Comparison of ENCODE assay signal across 2 cellular contexts in the genomic region with DNA sequence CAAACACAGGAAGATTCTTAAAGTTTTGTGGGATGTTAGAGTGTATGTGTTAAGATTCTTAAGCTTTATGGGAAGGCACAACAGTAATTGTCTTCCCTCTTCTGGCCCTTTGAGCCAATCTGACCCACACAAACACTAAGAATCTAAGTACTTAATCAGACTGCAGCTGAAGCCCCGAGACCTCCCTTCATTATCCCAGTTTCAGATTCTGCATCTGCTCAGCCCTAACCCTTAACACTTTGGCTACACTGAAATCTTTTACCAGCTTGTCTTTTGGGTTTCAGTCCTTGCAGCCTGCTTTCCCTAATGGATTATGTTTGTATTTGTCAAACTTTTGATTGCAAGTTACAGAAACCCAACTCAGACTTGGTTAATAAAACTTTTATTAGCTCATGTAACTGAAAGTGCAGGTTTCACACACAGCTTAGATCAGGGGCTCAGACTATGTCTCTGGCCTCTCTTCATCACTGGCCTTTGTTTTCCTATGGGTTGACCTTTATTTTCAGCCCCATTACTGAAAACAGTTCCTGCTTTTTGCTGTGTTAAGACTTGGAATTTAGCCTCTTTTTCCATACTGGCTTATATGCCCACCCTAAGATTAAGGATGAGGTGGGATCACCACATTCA.
TF ChIP-seq lines count a peak whose summit lies in the region.

No MANE protein-coding gene starts in this region.

TF ChIP-seq in GM23338, 12 proteins besides CTCF, POLR2A, EP300 and RAD21 (continued from another document):
- TF ChIP-seq, protein P1, sequence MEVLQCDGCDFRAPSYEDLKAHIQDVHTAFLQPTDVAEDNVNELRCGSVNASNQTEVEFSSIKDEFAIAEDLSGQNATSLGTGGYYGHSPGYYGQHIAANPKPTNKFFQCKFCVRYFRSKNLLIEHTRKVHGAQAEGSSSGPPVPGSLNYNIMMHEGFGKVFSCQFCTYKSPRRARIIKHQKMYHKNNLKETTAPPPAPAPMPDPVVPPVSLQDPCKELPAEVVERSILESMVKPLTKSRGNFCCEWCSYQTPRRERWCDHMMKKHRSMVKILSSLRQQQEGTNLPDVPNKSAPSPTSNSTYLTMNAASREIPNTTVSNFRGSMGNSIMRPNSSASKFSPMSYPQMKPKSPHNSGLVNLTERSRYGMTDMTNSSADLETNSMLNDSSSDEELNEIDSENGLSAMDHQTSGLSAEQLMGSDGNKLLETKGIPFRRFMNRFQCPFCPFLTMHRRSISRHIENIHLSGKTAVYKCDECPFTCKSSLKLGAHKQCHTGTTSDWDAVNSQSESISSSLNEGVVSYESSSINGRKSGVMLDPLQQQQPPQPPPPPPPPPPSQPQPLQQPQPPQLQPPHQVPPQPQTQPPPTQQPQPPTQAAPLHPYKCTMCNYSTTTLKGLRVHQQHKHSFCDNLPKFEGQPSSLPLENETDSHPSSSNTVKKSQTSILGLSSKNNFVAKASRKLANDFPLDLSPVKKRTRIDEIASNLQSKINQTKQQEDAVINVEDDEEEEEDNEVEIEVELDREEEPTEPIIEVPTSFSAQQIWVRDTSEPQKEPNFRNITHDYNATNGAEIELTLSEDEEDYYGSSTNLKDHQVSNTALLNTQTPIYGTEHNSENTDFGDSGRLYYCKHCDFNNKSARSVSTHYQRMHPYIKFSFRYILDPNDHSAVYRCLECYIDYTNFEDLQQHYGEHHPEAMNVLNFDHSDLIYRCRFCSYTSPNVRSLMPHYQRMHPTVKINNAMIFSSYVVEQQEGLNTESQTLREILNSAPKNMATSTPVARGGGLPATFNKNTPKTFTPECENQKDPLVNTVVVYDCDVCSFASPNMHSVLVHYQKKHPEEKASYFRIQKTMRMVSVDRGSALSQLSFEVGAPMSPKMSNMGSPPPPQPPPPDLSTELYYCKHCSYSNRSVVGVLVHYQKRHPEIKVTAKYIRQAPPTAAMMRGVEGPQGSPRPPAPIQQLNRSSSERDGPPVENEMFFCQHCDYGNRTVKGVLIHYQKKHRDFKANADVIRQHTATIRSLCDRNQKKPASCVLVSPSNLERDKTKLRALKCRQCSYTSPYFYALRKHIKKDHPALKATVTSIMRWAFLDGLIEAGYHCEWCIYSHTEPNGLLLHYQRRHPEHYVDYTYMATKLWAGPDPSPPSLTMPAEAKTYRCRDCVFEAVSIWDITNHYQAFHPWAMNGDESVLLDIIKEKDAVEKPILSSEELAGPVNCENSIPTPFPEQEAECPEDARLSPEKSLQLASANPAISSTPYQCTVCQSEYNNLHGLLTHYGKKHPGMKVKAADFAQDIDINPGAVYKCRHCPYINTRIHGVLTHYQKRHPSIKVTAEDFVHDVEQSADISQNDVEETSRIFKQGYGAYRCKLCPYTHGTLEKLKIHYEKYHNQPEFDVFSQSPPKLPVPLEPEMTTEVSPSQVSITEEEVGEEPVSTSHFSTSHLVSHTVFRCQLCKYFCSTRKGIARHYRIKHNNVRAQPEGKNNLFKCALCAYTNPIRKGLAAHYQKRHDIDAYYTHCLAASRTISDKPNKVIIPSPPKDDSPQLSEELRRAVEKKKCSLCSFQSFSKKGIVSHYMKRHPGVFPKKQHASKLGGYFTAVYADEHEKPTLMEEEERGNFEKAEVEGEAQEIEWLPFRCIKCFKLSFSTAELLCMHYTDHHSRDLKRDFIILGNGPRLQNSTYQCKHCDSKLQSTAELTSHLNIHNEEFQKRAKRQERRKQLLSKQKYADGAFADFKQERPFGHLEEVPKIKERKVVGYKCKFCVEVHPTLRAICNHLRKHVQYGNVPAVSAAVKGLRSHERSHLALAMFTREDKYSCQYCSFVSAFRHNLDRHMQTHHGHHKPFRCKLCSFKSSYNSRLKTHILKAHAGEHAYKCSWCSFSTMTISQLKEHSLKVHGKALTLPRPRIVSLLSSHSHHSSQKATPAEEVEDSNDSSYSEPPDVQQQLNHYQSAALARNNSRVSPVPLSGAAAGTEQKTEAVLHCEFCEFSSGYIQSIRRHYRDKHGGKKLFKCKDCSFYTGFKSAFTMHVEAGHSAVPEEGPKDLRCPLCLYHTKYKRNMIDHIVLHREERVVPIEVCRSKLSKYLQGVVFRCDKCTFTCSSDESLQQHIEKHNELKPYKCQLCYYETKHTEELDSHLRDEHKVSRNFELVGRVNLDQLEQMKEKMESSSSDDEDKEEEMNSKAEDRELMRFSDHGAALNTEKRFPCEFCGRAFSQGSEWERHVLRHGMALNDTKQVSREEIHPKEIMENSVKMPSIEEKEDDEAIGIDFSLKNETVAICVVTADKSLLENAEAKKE (CRISPR knock-in tag; IDR thresholded peaks at IDR 0.05): no peak
- TF ChIP-seq ZNF114 (CRISPR knock-in tag; IDR thresholded peaks at IDR 0.05): no peak

TF ChIP-seq in GM12878, 131 proteins besides CTCF, POLR2A, EP300 and RAD21 (continued from another document):
- TF ChIP-seq, protein P2, sequence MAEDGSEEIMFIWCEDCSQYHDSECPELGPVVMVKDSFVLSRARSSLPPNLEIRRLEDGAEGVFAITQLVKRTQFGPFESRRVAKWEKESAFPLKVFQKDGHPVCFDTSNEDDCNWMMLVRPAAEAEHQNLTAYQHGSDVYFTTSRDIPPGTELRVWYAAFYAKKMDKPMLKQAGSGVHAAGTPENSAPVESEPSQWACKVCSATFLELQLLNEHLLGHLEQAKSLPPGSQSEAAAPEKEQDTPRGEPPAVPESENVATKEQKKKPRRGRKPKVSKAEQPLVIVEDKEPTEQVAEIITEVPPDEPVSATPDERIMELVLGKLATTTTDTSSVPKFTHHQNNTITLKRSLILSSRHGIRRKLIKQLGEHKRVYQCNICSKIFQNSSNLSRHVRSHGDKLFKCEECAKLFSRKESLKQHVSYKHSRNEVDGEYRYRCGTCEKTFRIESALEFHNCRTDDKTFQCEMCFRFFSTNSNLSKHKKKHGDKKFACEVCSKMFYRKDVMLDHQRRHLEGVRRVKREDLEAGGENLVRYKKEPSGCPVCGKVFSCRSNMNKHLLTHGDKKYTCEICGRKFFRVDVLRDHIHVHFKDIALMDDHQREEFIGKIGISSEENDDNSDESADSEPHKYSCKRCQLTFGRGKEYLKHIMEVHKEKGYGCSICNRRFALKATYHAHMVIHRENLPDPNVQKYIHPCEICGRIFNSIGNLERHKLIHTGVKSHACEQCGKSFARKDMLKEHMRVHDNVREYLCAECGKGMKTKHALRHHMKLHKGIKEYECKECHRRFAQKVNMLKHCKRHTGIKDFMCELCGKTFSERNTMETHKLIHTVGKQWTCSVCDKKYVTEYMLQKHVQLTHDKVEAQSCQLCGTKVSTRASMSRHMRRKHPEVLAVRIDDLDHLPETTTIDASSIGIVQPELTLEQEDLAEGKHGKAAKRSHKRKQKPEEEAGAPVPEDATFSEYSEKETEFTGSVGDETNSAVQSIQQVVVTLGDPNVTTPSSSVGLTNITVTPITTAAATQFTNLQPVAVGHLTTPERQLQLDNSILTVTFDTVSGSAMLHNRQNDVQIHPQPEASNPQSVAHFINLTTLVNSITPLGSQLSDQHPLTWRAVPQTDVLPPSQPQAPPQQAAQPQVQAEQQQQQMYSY (CRISPR knock-in tag; IDR thresholded peaks at IDR 0.05): no peak
- TF ChIP-seq SRF (IDR thresholded peaks at IDR 0.05; ENCODE audit: low read depth in 2 of 2, low read length in 2 of 2) (no peak), HDAC6 (IDR thresholded peaks at IDR 0.05; ENCODE audit: unreplicated experiment) (no peak), MYC (IDR thresholded peaks at IDR 0.05; ENCODE audit: insufficient read depth, insufficient read length, insufficient replicate concordance, low read length, severe bottlenecking) (no peak), SMC3 (IDR thresholded peaks at IDR 0.05; ENCODE audit: borderline replicate concordance, low read length) (no peak)
